In genomic region chr15:82262422-82263026, GRCh38 we compare ENCODE assay signal across 8 cellular contexts.
DNase-seq lines count a peak whose midpoint lies in the region; ATAC-seq and TF ChIP-seq lines count a peak whose summit lies in the region.

EFL1 (minus strand) TSS chr15:82262734; CDS start chr15:82261778, 956 bp downstream.
A gene with protein sequence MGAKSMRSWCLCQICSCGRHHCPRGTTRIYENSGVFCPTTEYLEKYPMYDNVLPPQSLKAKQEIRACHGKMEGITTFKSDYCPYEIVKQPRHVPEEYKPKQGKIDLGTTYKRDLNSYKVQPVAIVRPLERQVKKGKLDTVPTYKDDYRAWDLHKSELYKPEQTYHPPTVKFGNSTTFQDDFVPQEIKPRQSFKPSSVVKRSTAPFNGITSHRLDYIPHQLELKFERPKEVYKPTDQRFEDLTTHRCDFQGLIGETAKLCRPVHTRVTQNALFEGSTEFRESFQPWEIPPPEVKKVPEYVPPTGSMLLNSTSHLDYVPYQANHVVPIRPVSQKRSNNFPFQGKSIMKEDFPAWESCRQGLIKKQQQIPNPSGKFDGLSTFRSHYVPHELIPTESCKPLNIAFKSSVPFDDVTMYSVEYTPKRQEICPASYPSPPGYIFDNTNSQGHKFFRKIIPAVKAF (plus strand): TSS chr15:82262818. CDS start chr15:82262880, 62 bp downstream.

- no peaks in the 10 kb centered on the region for H3K9me3 ChIP-seq in WERI-Rb-1 (ENCODE audit: severe bottlenecking)

- H3K27ac ChIP-seq in ACC112 (ENCODE audit: low read depth, low read length) (peak within 1 kb of the TSS; percentile 83), WERI-Rb-1 (peak within 1 kb of the TSS; percentile 56)

- peaks cover 13% of the 10 kb centered on the region for H3K4me1 ChIP-seq in ACC112 (ENCODE audit: control insufficient read depth, insufficient read depth, low read length, unreplicated experiment)

- DNase-seq in NCI-H2171 treated with DMSO at 0.1 percent for 48 hours (lab: John Stamatoyannopoulos, UW) (peak; percentile 84), WERI-Rb-1 (peak; percentile 93), cardiac fibroblast (ENCODE audit: low read depth in 2 of 2) (peak; percentile 89 to 90), iPS-NIHi7 (ENCODE audit: extremely low spot score) (peak; percentile 90), smooth muscle cell of the brain vasculature (ENCODE audit: low read depth, low spot score) (peak; percentile 31)

- no peak for TF ChIP-seq CTCF in WERI-Rb-1 (IDR thresholded peaks at IDR 0.05; ENCODE audit: low read depth, low read length)
- TF ChIP-seq CTCF in cardiac fibroblast (IDR thresholded peaks at IDR 0.05; ENCODE audit: low read depth, low read length): no peak

- H2AFZ ChIP-seq in ACC112 (ENCODE audit: low read length, unreplicated experiment): peak within 1 kb of the TSS; percentile 86

- no peaks in the 10 kb centered on the region for H3K27me3 ChIP-seq in ACC112 (ENCODE audit: insufficient read depth, low read length)
- H3K27me3 ChIP-seq in WERI-Rb-1 (ENCODE audit: insufficient read depth, low read depth, severe bottlenecking): no peaks in the 10 kb centered on the region

- H3K36me3 ChIP-seq in ACC112 (ENCODE audit: insufficient read depth, low read length): peaks cover 11% of the 10 kb centered on the region; the same call in 1 of the 2 replicates
- H3K36me3 ChIP-seq in WERI-Rb-1: peaks cover 23% of the 10 kb centered on the region

- ATAC-seq in GM18867 (IDR thresholded peaks at IDR 0.05; ENCODE audit: unreplicated experiment) (peak; percentile 97), HG03097 (IDR thresholded peaks at IDR 0.05; ENCODE audit: low FRiP score, unreplicated experiment) (peak; percentile 90)

- H3K79me2 ChIP-seq in ACC112 (ENCODE audit: control insufficient read depth, insufficient read depth, low read length, unreplicated experiment): peaks cover 26% of the 10 kb centered on the region

- H3K4me3 ChIP-seq in ACC112 (ENCODE audit: low read depth, low read length) (peak within 1 kb of the TSS; percentile 81), WERI-Rb-1 (ENCODE audit: low read depth, low read length) (peak within 1 kb of the TSS; percentile 60), cardiac fibroblast (replicated peaks in 1 of 2; ENCODE audit: low read depth in 2 of 2, low read length in 2 of 2) (peak within 1 kb of the TSS; percentile 76 to 89)

Comparison
In these comparisons a context has a peak if more than half of its experiments do, and no peak if none do; other contexts are left out.
1. Peak in every context shown above with its lines: DNase-seq, ATAC-seq, H3K4me3 ChIP-seq and H3K27ac ChIP-seq.
2. DNase-seq: peak in every context shown above with its lines; median percentile 93 in WERI-Rb-1; 90 in iPS-NIHi7; 90 in cardiac fibroblast; 84 in NCI-H2171 treated with DMSO at 0.1 percent for 48 hours; 31 in smooth muscle cell of the brain vasculature.